1 cellular context compared by ENCODE assay signal in the genomic region with DNA sequence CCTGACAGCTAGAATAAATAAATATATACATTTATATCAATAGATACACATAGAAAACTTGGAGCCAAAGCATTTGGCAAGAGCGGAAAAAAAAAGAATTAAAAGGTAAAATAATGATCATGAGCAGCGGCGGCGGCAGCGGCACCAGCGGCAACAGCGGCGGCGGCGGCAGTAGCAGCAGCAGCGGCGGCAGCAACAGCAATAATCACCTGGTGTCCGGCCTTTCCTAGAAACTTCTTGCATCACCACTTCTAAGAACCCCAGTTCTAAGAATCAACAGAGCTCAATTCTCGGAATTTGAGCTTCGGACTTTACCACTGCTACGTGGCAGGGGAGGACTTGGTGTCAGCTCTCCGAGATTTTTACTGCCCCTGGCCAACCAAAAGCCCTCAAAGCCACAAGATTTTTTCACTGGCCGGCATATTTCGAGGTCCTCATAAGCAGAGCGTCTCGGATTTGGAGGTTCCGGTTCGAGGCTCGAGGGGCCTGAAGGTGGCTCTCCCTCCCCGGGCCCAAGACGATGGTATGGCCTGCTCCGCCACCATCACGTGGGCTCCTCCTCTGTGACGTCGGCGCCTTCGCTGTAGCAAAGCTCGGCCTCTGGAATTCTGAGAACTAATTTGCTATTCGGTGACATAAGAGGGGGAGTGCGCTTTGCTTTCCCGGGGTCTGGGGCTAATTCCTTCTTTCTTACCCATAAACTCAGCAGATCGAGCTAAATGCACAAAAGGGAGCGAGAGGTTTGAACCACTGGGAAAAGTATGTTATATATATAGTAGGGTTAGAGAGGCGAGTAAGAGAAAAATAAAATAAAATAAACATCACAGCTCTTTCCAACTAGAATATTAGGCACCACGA.
TF ChIP-seq lines count a peak whose summit lies in the region.

BCL6 (minus strand) TSS at position 268 of the 858 bp plus-strand sequence. CDS start 11,775 bp downstream, outside the sequence.

TF ChIP-seq in A549, 52 proteins besides CTCF, POLR2A, EP300 and RAD21 (continued from another document):
- TF ChIP-seq MAX (IDR thresholded peaks at IDR 0.05) (peak; percentile 65), MYC (IDR thresholded peaks at IDR 0.05; ENCODE audit: borderline replicate concordance, low read length) (no peak), TFCP2L1 (CRISPR knock-in tag; IDR thresholded peaks at IDR 0.05) (no peak), ZFP36 (IDR thresholded peaks at IDR 0.05; ENCODE audit: borderline replicate concordance, partially characterized antibody) (no peak), EHMT2 (IDR thresholded peaks at IDR 0.05; ENCODE audit: low read depth) (no peak), RNF2 (IDR thresholded peaks at IDR 0.05; ENCODE audit: borderline replicate concordance, low read depth) (no peak), MAFK (IDR thresholded peaks at IDR 0.05; ENCODE audit: partially characterized antibody) (no peak), FOSL2 (IDR thresholded peaks at IDR 0.05) (no peak), FOSL2 (CRISPR knock-in tag; IDR thresholded peaks at IDR 0.05) (peak; percentile 16), NFE2L2 (conservative IDR thresholded peaks at IDR 0.05; ENCODE audit: low read length) (no peak), ESRRA (IDR thresholded peaks at IDR 0.05; ENCODE audit: borderline replicate concordance, low read length) (no peak), HOXB13 (CRISPR knock-in tag; IDR thresholded peaks at IDR 0.05; ENCODE audit: low read depth) (no peak), SMC3 (IDR thresholded peaks at IDR 0.05) (no peak), NPAS2 (CRISPR knock-in tag; IDR thresholded peaks at IDR 0.05; ENCODE audit: borderline replicate concordance) (no peak), ZSCAN20 (CRISPR knock-in tag; IDR thresholded peaks at IDR 0.05) (no peak), KDM5A (IDR thresholded peaks at IDR 0.05) (no peak), FOXS1 (CRISPR knock-in tag; IDR thresholded peaks at IDR 0.05) (no peak), CBX8 (IDR thresholded peaks at IDR 0.05) (no peak), FOSB (CRISPR knock-in tag; IDR thresholded peaks at IDR 0.05) (no peak), BHLHE40 (IDR thresholded peaks at IDR 0.05; ENCODE audit: low read depth, low read length) (peak; percentile 72), JUNB (IDR thresholded peaks at IDR 0.05) (no peak), ZNF302 (CRISPR knock-in tag; IDR thresholded peaks at IDR 0.05) (no peak), RARB (CRISPR knock-in tag; IDR thresholded peaks at IDR 0.05) (no peak), BCL3 (IDR thresholded peaks at IDR 0.05) (0 out of 3 replicates have a peak, but pooled peaks have one; percentile 29), ATOH8 (CRISPR knock-in tag; IDR thresholded peaks at IDR 0.05; ENCODE audit: low read depth) (no peak), NR3C1 (IDR thresholded peaks at IDR 0.05) (no peak), TP53 (CRISPR knock-in tag; IDR thresholded peaks at IDR 0.05) (no peak), CHD4 (IDR thresholded peaks at IDR 0.05; ENCODE audit: borderline replicate concordance) (no peak), RFX5 (IDR thresholded peaks at IDR 0.05) (0 out of 2 replicates have a peak, but pooled peaks have one; percentile 29), CEBPB (IDR thresholded peaks at IDR 0.05) (peak; percentile 22 to 88; a peak in 3 of 4 replicates), ELK1 (IDR thresholded peaks at IDR 0.05; ENCODE audit: low read depth, low read length) (no peak), EHF (CRISPR knock-in tag; IDR thresholded peaks at IDR 0.05) (no peak)
- TF ChIP-seq, protein P1, sequence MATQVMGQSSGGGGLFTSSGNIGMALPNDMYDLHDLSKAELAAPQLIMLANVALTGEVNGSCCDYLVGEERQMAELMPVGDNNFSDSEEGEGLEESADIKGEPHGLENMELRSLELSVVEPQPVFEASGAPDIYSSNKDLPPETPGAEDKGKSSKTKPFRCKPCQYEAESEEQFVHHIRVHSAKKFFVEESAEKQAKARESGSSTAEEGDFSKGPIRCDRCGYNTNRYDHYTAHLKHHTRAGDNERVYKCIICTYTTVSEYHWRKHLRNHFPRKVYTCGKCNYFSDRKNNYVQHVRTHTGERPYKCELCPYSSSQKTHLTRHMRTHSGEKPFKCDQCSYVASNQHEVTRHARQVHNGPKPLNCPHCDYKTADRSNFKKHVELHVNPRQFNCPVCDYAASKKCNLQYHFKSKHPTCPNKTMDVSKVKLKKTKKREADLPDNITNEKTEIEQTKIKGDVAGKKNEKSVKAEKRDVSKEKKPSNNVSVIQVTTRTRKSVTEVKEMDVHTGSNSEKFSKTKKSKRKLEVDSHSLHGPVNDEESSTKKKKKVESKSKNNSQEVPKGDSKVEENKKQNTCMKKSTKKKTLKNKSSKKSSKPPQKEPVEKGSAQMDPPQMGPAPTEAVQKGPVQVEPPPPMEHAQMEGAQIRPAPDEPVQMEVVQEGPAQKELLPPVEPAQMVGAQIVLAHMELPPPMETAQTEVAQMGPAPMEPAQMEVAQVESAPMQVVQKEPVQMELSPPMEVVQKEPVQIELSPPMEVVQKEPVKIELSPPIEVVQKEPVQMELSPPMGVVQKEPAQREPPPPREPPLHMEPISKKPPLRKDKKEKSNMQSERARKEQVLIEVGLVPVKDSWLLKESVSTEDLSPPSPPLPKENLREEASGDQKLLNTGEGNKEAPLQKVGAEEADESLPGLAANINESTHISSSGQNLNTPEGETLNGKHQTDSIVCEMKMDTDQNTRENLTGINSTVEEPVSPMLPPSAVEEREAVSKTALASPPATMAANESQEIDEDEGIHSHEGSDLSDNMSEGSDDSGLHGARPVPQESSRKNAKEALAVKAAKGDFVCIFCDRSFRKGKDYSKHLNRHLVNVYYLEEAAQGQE (IDR thresholded peaks at IDR 0.05) = no peak
- TF ChIP-seq, protein P2, sequence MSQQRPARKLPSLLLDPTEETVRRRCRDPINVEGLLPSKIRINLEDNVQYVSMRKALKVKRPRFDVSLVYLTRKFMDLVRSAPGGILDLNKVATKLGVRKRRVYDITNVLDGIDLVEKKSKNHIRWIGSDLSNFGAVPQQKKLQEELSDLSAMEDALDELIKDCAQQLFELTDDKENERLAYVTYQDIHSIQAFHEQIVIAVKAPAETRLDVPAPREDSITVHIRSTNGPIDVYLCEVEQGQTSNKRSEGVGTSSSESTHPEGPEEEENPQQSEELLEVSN (IDR thresholded peaks at IDR 0.05; ENCODE audit: borderline replicate concordance, low read depth) = no peak
- TF ChIP-seq, protein P3, sequence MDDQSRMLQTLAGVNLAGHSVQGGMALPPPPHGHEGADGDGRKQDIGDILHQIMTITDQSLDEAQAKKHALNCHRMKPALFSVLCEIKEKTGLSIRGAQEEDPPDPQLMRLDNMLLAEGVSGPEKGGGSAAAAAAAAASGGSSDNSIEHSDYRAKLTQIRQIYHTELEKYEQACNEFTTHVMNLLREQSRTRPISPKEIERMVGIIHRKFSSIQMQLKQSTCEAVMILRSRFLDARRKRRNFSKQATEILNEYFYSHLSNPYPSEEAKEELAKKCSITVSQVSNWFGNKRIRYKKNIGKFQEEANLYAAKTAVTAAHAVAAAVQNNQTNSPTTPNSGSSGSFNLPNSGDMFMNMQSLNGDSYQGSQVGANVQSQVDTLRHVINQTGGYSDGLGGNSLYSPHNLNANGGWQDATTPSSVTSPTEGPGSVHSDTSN (IDR thresholded peaks at IDR 0.05) = no peak
